In genomic region chr4:63708661-63709060, GRCh38 we compare ENCODE assay signal across 24 cellular contexts.
"Had no signal": no experiment of that assay in that cellular context is flagged by ENCODE, and none has a peak within 500 bp of the region (broad histone marks: within the 10 kb centered on the region; RNA-seq: fewer than 3 reads in every experiment).

No MANE protein-coding gene starts in this region.

- H3K9me3 ChIP-seq: MG63, SK-N-SH had no signal

- ATAC-seq: Panc1, PC-3, T-helper 17 cell had no signal

- H3K9me2 ChIP-seq: SK-N-SH had no signal

- H3K27ac Mint-ChIP-seq: T-helper 17 cell had no signal

- H3K27ac ChIP-seq: HL-60, RWPE1 had no signal

- H3K4me3 ChIP-seq: MG63 had no signal

- H3K27me3 Mint-ChIP-seq: T-helper 17 cell had no signal

- H3K36me3 ChIP-seq: MG63 had no signal

- H3K4me1 Mint-ChIP-seq: T-helper 17 cell had no signal

- H3K27me3 ChIP-seq: MG63 had no signal

- DNase-seq: Karpas-422; KBM-7; MG63; NCI-H1092 treated with DMSO at 0.1 percent for 48 hours; NCI-H1436; NCI-H187; NCI-H2029; NCI-H2081 treated with DMSO at 0.1 percent for 48 hours; NCI-H2171; NCI-H226; NCI-H446; NCI-H510A; NCI-H524 treated with DMSO at 0.1 percent for 48 hours; NCI-H69; NCI-H774; NK-92 treated with Interleukin-12 subunit alpha and Interleukin-12 subunit beta, amount 100 ng/mL, for 24 hours; PC-3; SHP77; SK-N-SH; T-helper 1 cell; T-helper 17 cell had no signal

- H3K4me3 Mint-ChIP-seq: T-helper 17 cell had no signal

- H3K4me2 ChIP-seq: SK-N-SH had no signal

- H3K9ac ChIP-seq: SK-N-SH had no signal
